ENCODE assay signal across 17 cellular contexts in the genomic region with DNA sequence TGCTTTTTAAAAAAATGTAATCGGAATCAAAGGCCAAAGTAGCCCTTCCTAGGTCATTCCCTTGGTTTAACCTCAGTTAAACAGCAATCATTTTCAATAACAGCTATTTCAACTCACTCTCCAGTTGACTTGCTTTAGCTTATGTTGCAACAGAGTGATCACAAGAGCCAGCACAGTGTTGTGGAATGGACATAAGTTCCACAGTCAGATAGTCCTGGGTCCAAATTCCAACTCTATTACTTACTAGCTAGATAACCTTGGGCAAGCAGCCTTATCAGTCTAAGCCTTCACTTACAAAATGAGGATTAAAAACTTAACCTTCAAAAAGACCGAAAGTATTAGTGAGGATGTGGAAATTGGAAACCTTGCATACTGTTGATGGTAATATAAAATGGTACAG. TPM values are rescaled to one million over a fixed set of nuclear protein-coding genes. Genes with fewer than 3 reads are reported as not detected.
"Had no signal": no experiment of that assay in that cellular context is flagged by ENCODE, and none has a peak within 500 bp of the region (broad histone marks: within the 10 kb centered on the region; RNA-seq: fewer than 3 reads in every experiment).

No MANE protein-coding gene starts in this region.

- DNase-seq: activated CD4-positive, alpha-beta memory T cell treated with anti-CD3 and anti-CD28 coated beads, Interleukin-2, amount 10 ng/mL, durations not matched to agents 7 days and 5 days; activated CD4-positive, alpha-beta T cell treated with anti-CD3 and anti-CD28 coated beads for 36 hours; activated naive CD4-positive, alpha-beta T cell treated with anti-CD3 and anti-CD28 coated beads, Interleukin-2, amount 10 ng/mL, durations not matched to agents 7 days and 5 days; activated T-cell treated with anti-CD3 and anti-CD28 coated beads, Interleukin-2, amount 50 U/mL, for 24 hours; effector memory CD4-positive, alpha-beta T cell; hippocampal formation; mammary epithelial cell; mucosa of descending colon; naive thymus-derived CD8-positive, alpha-beta T cell; posterior cingulate gyrus; stimulated activated CD4-positive, alpha-beta T cell treated with anti-CD3 and anti-CD28 coated beads, Interleukin-4, amount 100 ng/mL, for 4 hours; T-cell; T-helper 9 cell had no signal

- H3K9me3 Mint-ChIP-seq: activated CD4-positive, alpha-beta memory T cell treated with anti-CD3 and anti-CD28 coated beads, Interleukin-2, amount 10 ng/mL, durations not matched to agents 7 days and 5 days; activated naive CD4-positive, alpha-beta T cell treated with anti-CD3 and anti-CD28 coated beads, Interleukin-2, amount 10 ng/mL, durations not matched to agents 7 days and 5 days; activated T-cell treated with anti-CD3 and anti-CD28 coated beads, Interleukin-2, amount 50 U/mL, for 24 hours; central memory CD8-positive, alpha-beta T cell; naive thymus-derived CD8-positive, alpha-beta T cell; stimulated activated naive CD8-positive, alpha-beta T cell treated with anti-CD3 and anti-CD28 coated beads, Interleukin-15, Interleukin-2, amounts not matched to agents 100 ng/mL and 50 ng/mL, for 24 hours; T-cell; type B pancreatic cell had no signal

- H3K4me1 Mint-ChIP-seq: activated CD4-positive, alpha-beta memory T cell treated with anti-CD3 and anti-CD28 coated beads, Interleukin-2, amount 10 ng/mL, durations not matched to agents 7 days and 5 days; activated CD4-positive, alpha-beta T cell treated with anti-CD3 and anti-CD28 coated beads for 36 hours; activated naive CD4-positive, alpha-beta T cell treated with anti-CD3 and anti-CD28 coated beads, Interleukin-2, amount 10 ng/mL, durations not matched to agents 7 days and 5 days; central memory CD8-positive, alpha-beta T cell; naive thymus-derived CD8-positive, alpha-beta T cell; T-cell had no signal

- H3K36me3 Mint-ChIP-seq: activated naive CD4-positive, alpha-beta T cell treated with anti-CD3 and anti-CD28 coated beads, Interleukin-2, amount 10 ng/mL, durations not matched to agents 7 days and 5 days; naive thymus-derived CD8-positive, alpha-beta T cell; T-cell; type B pancreatic cell had no signal

- H3K27ac Mint-ChIP-seq: activated CD4-positive, alpha-beta memory T cell treated with anti-CD3 and anti-CD28 coated beads, Interleukin-2, amount 10 ng/mL, durations not matched to agents 7 days and 5 days; activated CD4-positive, alpha-beta T cell treated with anti-CD3 and anti-CD28 coated beads for 36 hours; activated naive CD4-positive, alpha-beta T cell treated with anti-CD3 and anti-CD28 coated beads, Interleukin-2, amount 10 ng/mL, durations not matched to agents 7 days and 5 days; activated T-cell treated with anti-CD3 and anti-CD28 coated beads, Interleukin-2, amount 50 U/mL, for 24 hours; naive thymus-derived CD8-positive, alpha-beta T cell; stimulated activated naive CD8-positive, alpha-beta T cell treated with anti-CD3 and anti-CD28 coated beads, Interleukin-15, Interleukin-2, amounts not matched to agents 100 ng/mL and 50 ng/mL, for 24 hours; T-cell; type B pancreatic cell had no signal

- ATAC-seq: activated CD4-positive, alpha-beta T cell treated with anti-CD3 and anti-CD28 coated beads for 36 hours; mucosa of descending colon; naive thymus-derived CD8-positive, alpha-beta T cell; T-cell had no signal

- H3K27me3 Mint-ChIP-seq: activated CD4-positive, alpha-beta T cell treated with anti-CD3 and anti-CD28 coated beads for 36 hours had no signal

- H3K4me3 Mint-ChIP-seq: activated CD4-positive, alpha-beta memory T cell treated with anti-CD3 and anti-CD28 coated beads, Interleukin-2, amount 10 ng/mL, durations not matched to agents 7 days and 5 days; activated CD4-positive, alpha-beta T cell treated with anti-CD3 and anti-CD28 coated beads for 36 hours; activated naive CD4-positive, alpha-beta T cell treated with anti-CD3 and anti-CD28 coated beads, Interleukin-2, amount 10 ng/mL, durations not matched to agents 7 days and 5 days; activated T-cell treated with anti-CD3 and anti-CD28 coated beads, Interleukin-2, amount 50 U/mL, for 24 hours; central memory CD8-positive, alpha-beta T cell; naive thymus-derived CD8-positive, alpha-beta T cell; stimulated activated naive CD8-positive, alpha-beta T cell treated with anti-CD3 and anti-CD28 coated beads, Interleukin-15, Interleukin-2, amounts not matched to agents 100 ng/mL and 50 ng/mL, for 24 hours; T-cell; type B pancreatic cell had no signal

RNA-seq across cellular contexts. Expression of a gene that starts 9.2 kb away (rescaled TPM):
- total RNA-seq: glomerular endothelial cell; naive thymus-derived CD8-positive, alpha-beta T cell had no signal
